8 cellular contexts compared by ENCODE assay signal in genomic region chr17:77423589-77424451, GRCh38.
DNase-seq lines count a peak whose midpoint lies in the region; TF ChIP-seq lines count a peak whose summit lies in the region.

No MANE protein-coding gene starts in this region.

- H3K36me3 ChIP-seq in BE2C = peaks cover 10% of the 10 kb centered on the region
- peaks cover 6% of the 10 kb centered on the region for H3K36me3 ChIP-seq in neutrophil

- peak; percentile 73 for DNase-seq in BE2C
- peak; percentile 69 for DNase-seq in RPMI7951 (ENCODE audit: low read depth)
- peak; percentile 98 for DNase-seq in fibroblast of pulmonary artery (ENCODE audit: low read depth)
- no peak for DNase-seq in DMS53 (lab: John Stamatoyannopoulos, UW)
- DNase-seq in activated T-cell treated with anti-CD3 and anti-CD28 coated beads for 4 hours = no peak
- DNase-seq in germinal center (ENCODE audit: low spot score) = no peak
- no peak for DNase-seq in SK-N-DZ (ENCODE audit: low spot score)

- TF ChIP-seq CTCF in BE2C (IDR thresholded peaks at IDR 0.05; ENCODE audit: low read depth, low read length) = no peak
- no peak for TF ChIP-seq CTCF in fibroblast of pulmonary artery (IDR thresholded peaks at IDR 0.05; ENCODE audit: low read length, missing control alignments)
- TF ChIP-seq CTCF in neutrophil (IDR thresholded peaks at IDR 0.05) = no peak

- H3K4me3 ChIP-seq in BE2C (ENCODE audit: low read depth, low read length) (no peak overlapping the region), fibroblast of pulmonary artery (replicated peaks; ENCODE audit: low read depth, low read length) (no peak overlapping the region), neutrophil (ENCODE audit: low read depth in 1 of 2, low read length in 1 of 2) (no peak overlapping the region)

- H3K9me3 ChIP-seq in BE2C (no peaks in the 10 kb centered on the region), neutrophil (no peaks in the 10 kb centered on the region)

- H3K27ac ChIP-seq in neutrophil = peak overlapping the region; percentile 86

- peaks cover 77% of the 10 kb centered on the region for H3K4me1 ChIP-seq in BE2C
- H3K4me1 ChIP-seq in neutrophil (ENCODE audit: control insufficient read depth in 1 of 2, insufficient read depth in 1 of 2, low read depth in 1 of 2, low read length in 1 of 2) = peaks cover 69 to 75% of the 10 kb centered on the region in 2 experiments

- H3K27me3 ChIP-seq in BE2C = no peaks in the 10 kb centered on the region
- H3K27me3 ChIP-seq in neutrophil = no peaks in the 10 kb centered on the region

Comparison
In these comparisons a context has a peak if more than half of its experiments do, and no peak if none do; other contexts are left out.
1. DNase-seq: peak in BE2C (single experiment), RPMI7951 (single experiment) and fibroblast of pulmonary artery (single experiment); none in DMS53 (single experiment), activated T-cell treated with anti-CD3 and anti-CD28 coated beads for 4 hours (single experiment), germinal center (single experiment) and SK-N-DZ (single experiment).